10 cellular contexts compared by ENCODE assay signal in the genomic region with DNA sequence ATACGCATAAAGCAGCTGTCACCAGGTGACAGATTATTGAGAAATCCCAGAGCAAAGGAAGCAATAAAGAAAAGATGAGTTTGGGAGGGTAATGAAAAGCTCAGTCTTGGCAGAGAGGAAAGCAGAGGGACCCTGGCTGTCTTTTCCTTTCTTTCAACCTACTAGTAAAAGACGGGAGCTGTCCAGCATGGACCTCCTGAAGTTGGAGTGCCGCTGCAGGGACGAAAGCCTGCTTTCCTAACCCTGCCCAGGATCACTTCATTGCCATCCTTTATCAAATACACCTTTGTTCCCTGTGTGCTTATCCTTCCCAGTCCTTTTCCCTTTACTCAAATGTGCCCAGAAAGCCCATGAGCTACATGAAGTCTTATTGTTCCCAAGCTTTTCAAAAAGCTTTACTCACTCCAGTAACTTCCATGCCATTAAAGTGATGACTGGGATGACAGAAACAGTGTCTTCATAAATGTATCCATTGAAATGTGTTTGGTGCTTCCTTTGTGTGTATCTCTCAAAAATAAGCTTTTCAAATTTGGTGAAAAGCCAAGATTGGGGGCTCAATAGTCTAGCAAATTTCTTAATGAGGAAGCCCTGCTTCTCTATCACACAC. TPM values are rescaled to one million over a fixed set of nuclear protein-coding genes. Genes with fewer than 3 reads are reported as not detected.
A peak's percentile ranks its signal among the peaks of the same experiment; 100 is the strongest.
DNase-seq lines count a peak whose midpoint lies in the region; ATAC-seq and TF ChIP-seq lines count a peak whose summit lies in the region.
"Had no signal": no experiment of that assay in that cellular context is flagged by ENCODE, and none has a peak within 500 bp of the region (broad histone marks: within the 10 kb centered on the region; RNA-seq: fewer than 3 reads in every experiment).

No MANE protein-coding gene starts in this region.

- BruUV-seq in Calu3 (replicated peaks; lab: Mats Ljungman, UMichigan) = no TSS peak

- H3K27ac Mint-ChIP-seq in Calu3 (ENCODE audit: unreplicated experiment) = no peak overlapping the region
- no peak overlapping the region for H3K27ac Mint-ChIP-seq in activated CD4-positive, alpha-beta memory T cell treated with anti-CD3 and anti-CD28 coated beads for 36 hours
- H3K27ac Mint-ChIP-seq in immature natural killer cell = no peak overlapping the region

- peak; percentile 52 for DNase-seq in Calu3
- peak; percentile 75 for DNase-seq in HuH-7 (ENCODE audit: low spot score)
- DNase-seq in activated CD4-positive, alpha-beta memory T cell treated with anti-CD3 and anti-CD28 coated beads for 36 hours = peak; percentile 44
- DNase-seq in kidney glomerular epithelial cell (lab: John Stamatoyannopoulos, UW) = peak; percentile 50
- DNase-seq in NCI-H2081 (lab: John Stamatoyannopoulos, UW) = no peak
- no peak for DNase-seq in immature natural killer cell

- H3K9me3 Mint-ChIP-seq in Calu3 (ENCODE audit: low read depth, unreplicated experiment) = no peaks in the 10 kb centered on the region
- H3K9me3 Mint-ChIP-seq in activated CD4-positive, alpha-beta memory T cell treated with anti-CD3 and anti-CD28 coated beads for 36 hours = no peaks in the 10 kb centered on the region
- H3K9me3 Mint-ChIP-seq in immature natural killer cell = no peaks in the 10 kb centered on the region
- H3K9me3 Mint-ChIP-seq: central memory CD8-positive, alpha-beta T cell had no signal

- H3K4me3 Mint-ChIP-seq in Calu3 (ENCODE audit: low read depth, unreplicated experiment) (no peak overlapping the region), immature natural killer cell (no peak overlapping the region)
- no peak overlapping the region for H3K4me3 Mint-ChIP-seq in activated CD4-positive, alpha-beta memory T cell treated with anti-CD3 and anti-CD28 coated beads for 36 hours
- H3K4me3 Mint-ChIP-seq: central memory CD8-positive, alpha-beta T cell had no signal

- ATAC-seq in GM21528 (IDR thresholded peaks at IDR 0.05; ENCODE audit: low FRiP score, unreplicated experiment) (no peak), GM19395 (IDR thresholded peaks at IDR 0.05; ENCODE audit: unreplicated experiment) (no peak)

- no peak for TF ChIP-seq CTCF in Calu3 (IDR thresholded peaks at IDR 0.05; ENCODE audit: unreplicated experiment)

- intact Hi-C loops in Calu3 (cut with micrococcal nuclease; ENCODE audit: unreplicated experiment) = no loop called here
- intact Hi-C loops in activated CD4-positive, alpha-beta memory T cell treated with anti-CD3 and anti-CD28 coated beads for 36 hours (cut with micrococcal nuclease) = no loop called here

- H3K36me3 Mint-ChIP-seq in Calu3 (ENCODE audit: insufficient read depth, unreplicated experiment) (peaks cover 13% of the 10 kb centered on the region), immature natural killer cell (no peaks in the 10 kb centered on the region)
- H3K36me3 Mint-ChIP-seq in activated CD4-positive, alpha-beta memory T cell treated with anti-CD3 and anti-CD28 coated beads for 36 hours = no peaks in the 10 kb centered on the region

- H3K4me1 Mint-ChIP-seq in Calu3 (ENCODE audit: low read depth, unreplicated experiment) (peaks cover 10% of the 10 kb centered on the region), immature natural killer cell (peaks cover 7 to 9% of the 10 kb centered on the region in 2 donors)
- peaks cover 11% of the 10 kb centered on the region for H3K4me1 Mint-ChIP-seq in activated CD4-positive, alpha-beta memory T cell treated with anti-CD3 and anti-CD28 coated beads for 36 hours (ENCODE audit: low read depth)

- H3K27me3 Mint-ChIP-seq in Calu3 (ENCODE audit: unreplicated experiment) (peaks cover 44% of the 10 kb centered on the region), immature natural killer cell (ENCODE audit: low read depth in 3 of 3) (peaks cover 14 to 26% (median 16%) of the 10 kb centered on the region in 3 donors)
- peaks cover 54% of the 10 kb centered on the region for H3K27me3 Mint-ChIP-seq in activated CD4-positive, alpha-beta memory T cell treated with anti-CD3 and anti-CD28 coated beads for 36 hours

- CTCF ChIA-PET in Calu3 (lab: Charles Lee) = interaction anchor here (1.1 kb wide), 1 partner anchor 21 kb away, joined by 3 read pairs; no protein-coding TSS in a partner anchor
- CTCF ChIA-PET in activated CD4-positive, alpha-beta memory T cell treated with anti-CD3 and anti-CD28 coated beads for 36 hours (lab: Charles Lee) = interaction anchor here (1.3 to 2.0 kb wide), 3 partner anchors 9 to 294 kb away, joined by 5 to 13 read pairs (median 6); no protein-coding TSS in a partner anchor

- POLR2A ChIA-PET in activated CD4-positive, alpha-beta memory T cell treated with anti-CD3 and anti-CD28 coated beads for 36 hours (lab: Charles Lee) = no interaction called here

RNA-seq across cellular contexts. Expression of gene SPR, which starts 3.7 kb away (rescaled TPM):
- total RNA-seq in Calu3 (2022) = 71.1 and 84.4 TPM in 2 replicates
- 1 to 10 TPM; 7.1 to 8.5 TPM for total RNA-seq in activated CD4-positive, alpha-beta memory T cell treated with anti-CD3 and anti-CD28 coated beads for 36 hours
- polyA plus RNA-seq in immature natural killer cell = 1 to 10 TPM; 1.2 to 2.2 (median 1.4) TPM

RNA-seq across cellular contexts. Expression of gene EMX1, which starts 33.9 kb away (rescaled TPM):
- not detected in 2 replicates for total RNA-seq in Calu3 (2022)
- total RNA-seq in activated CD4-positive, alpha-beta memory T cell treated with anti-CD3 and anti-CD28 coated beads for 36 hours = not detected
- not detected for polyA plus RNA-seq in immature natural killer cell
- total RNA-seq: T-helper 2 cell treated with Interferon-gamma antibody and Interleukin-4, amounts not matched to agents 100 ng/mL and 5 ng/mL, for 36 hours had no signal

RNA-seq across cellular contexts. Expression of gene EXOC6B, which starts 57.6 kb away (rescaled TPM):
- total RNA-seq in Calu3 (2022) = 26.4 and 26.6 TPM in 2 replicates
- 1 to 10 TPM; 8.5 to 8.6 TPM for total RNA-seq in activated CD4-positive, alpha-beta memory T cell treated with anti-CD3 and anti-CD28 coated beads for 36 hours
- 1 to 10 TPM; 2.0 to 2.7 (median 2.5) TPM for polyA plus RNA-seq in immature natural killer cell

Comparison
In these comparisons a context has a peak if more than half of its experiments do, and no peak if none do; other contexts are left out.
1. DNase-seq: peak in Calu3 (single experiment), HuH-7 (single experiment), activated CD4-positive, alpha-beta memory T cell treated with anti-CD3 and anti-CD28 coated beads for 36 hours (single experiment) and kidney glomerular epithelial cell (single experiment); none in NCI-H2081 (0 of 2) and immature natural killer cell (0 of 3).